8 cellular contexts compared by ENCODE assay signal in the genomic region with DNA sequence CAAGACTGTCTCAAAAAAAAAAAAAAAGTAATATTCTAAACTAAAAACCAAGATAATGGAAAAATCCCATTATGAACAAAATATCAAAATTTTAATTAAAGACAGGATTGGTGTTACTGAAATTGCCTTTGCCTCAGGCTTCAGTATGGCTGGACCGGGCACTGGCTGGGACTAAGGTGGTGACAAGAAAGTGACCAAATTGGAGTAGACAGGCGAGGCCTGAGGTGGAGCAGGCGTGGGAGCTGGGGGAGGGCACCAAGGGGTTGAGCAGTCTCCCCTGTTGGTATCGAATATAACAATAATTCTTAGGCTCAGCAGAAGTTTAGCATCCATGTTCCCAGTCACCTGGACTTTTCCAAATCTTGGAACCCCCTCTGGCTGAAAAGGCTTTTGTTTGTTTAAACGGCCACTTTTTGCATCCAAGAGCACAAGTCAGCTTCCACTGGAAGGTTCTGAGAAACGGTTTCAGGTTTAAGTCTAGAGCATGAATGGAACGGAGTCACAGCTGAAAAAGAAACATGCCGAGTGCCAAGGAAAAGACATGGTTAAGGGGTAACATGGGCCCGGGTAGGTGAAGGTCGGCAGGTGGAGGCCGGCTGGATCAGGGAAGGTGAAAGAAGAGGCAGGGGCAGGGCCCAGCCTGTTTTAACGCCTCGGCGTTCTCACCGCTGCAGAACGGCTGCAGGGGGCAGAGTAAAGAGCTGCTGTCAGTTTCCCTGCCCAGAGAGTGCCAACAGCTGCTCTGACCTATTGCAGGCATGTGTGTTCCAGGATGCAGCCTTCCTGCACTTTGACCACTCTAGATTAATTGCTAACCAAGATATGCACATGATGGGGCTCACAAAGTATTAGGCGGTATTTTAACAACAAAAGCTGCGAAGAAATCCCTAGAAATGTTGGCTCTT.
DNase-seq lines count a peak whose midpoint lies in the region; TF ChIP-seq lines count a peak whose summit lies in the region.

No MANE protein-coding gene starts in this region.

- no peaks in the 10 kb centered on the region for H3K9me2 ChIP-seq in MM.1S (replicated peaks; ENCODE audit: insufficient read depth, low read length)

- peak; percentile 22; the same call in 1 of the 2 replicates for TF ChIP-seq CTCF in GM12874 (IDR thresholded peaks at IDR 0.05; ENCODE audit: insufficient read depth, low read depth, low read length)
- TF ChIP-seq CTCF in HEK293 (tag by site-specific recombination; IDR thresholded peaks at IDR 0.05): no peak
- TF ChIP-seq CTCF in MM.1S (IDR thresholded peaks at IDR 0.05; ENCODE audit: low read length): peak; percentile 42

- peak overlapping the region; percentile 42 for H3K4me3 ChIP-seq in HEK293 (ENCODE audit: low read depth, low read length)
- H3K4me3 ChIP-seq in MM.1S (ENCODE audit: low read length): peak overlapping the region; percentile 60

- H3K36me3 ChIP-seq in HEK293 (ENCODE audit: control insufficient read depth in 2 of 2, insufficient read depth in 1 of 2, low read length in 2 of 2): no peaks in the 10 kb centered on the region
- no peaks in the 10 kb centered on the region for H3K36me3 ChIP-seq in MM.1S (replicated peaks; ENCODE audit: insufficient read depth, low read length)

- H3F3A ChIP-seq in MM.1S (ENCODE audit: insufficient read depth, low read length): 0 out of 2 replicates have a peak, but pooled peaks cover 6% of the 10 kb centered on the region

- POLR2A ChIA-PET in HEK293 (lab: Yijun Ruan, JAX): interaction anchor here (0.6 to 1.3 kb wide), 3 partner anchors 8 to 107 kb away, joined by 3 to 4 read pairs (median 3); no protein-coding TSS in a partner anchor

- H3K9me3 ChIP-seq in HEK293 (ENCODE audit: control insufficient read depth, insufficient read depth, low read depth, low read length) (no peaks in the 10 kb centered on the region), MM.1S (replicated peaks; ENCODE audit: insufficient read depth, low read length) (no peaks in the 10 kb centered on the region)

- H3K4me1 ChIP-seq in HEK293 (ENCODE audit: control insufficient read depth, insufficient read depth, low read length) (no peaks in the 10 kb centered on the region), MM.1S (ENCODE audit: low read length) (peaks cover 4% of the 10 kb centered on the region)

- no peaks in the 10 kb centered on the region for H4K20me1 ChIP-seq in MM.1S (ENCODE audit: insufficient read depth, low read length)

- H3K4me2 ChIP-seq in MM.1S (ENCODE audit: low read depth, low read length): peak overlapping the region; percentile 89

- H3K79me2 ChIP-seq in MM.1S (ENCODE audit: low read length): no peaks in the 10 kb centered on the region; the same call in 1 of the 2 replicates

- H3K27ac ChIP-seq in HEK293 (ENCODE audit: extremely low read depth, low read depth, low read length) (no peak overlapping the region), MM.1S (ENCODE audit: low read length) (peak overlapping the region; percentile 10; the same call in 1 of the 2 replicates), caudate nucleus (ENCODE audit: low read depth, low read length) (peak overlapping the region; percentile 48), layer of hippocampus (ENCODE audit: low read depth, low read length) (peak overlapping the region; percentile 71)

- DNase-seq in MM.1S: peak; percentile 75
- peak; percentile 58 for DNase-seq in UCSD-AML1 (lab: John Stamatoyannopoulos, UW; ENCODE audit: unreplicated experiment)
- DNase-seq in caudate nucleus (lab: John Stamatoyannopoulos, UW): peak in 21 of 61 donors; percentile 6 to 61 (median 44)
- peak; percentile 29 to 31 for DNase-seq in stimulated activated CD4-positive, alpha-beta T cell treated with anti-CD3 and anti-CD28 coated beads, Interleukin-2, amount 100 ng/mL, for 48 hours
- DNase-seq in KBM-7: no peak

- H2AFZ ChIP-seq in MM.1S (ENCODE audit: low read length): peak overlapping the region; percentile 72

- H3K27me3 ChIP-seq in MM.1S (replicated peaks; ENCODE audit: insufficient read depth, low read length): no peaks in the 10 kb centered on the region
- no peaks in the 10 kb centered on the region for H3K27me3 ChIP-seq in layer of hippocampus (ENCODE audit: control insufficient read depth, insufficient read depth, low read length)

- in situ Hi-C loops in KBM-7 (cut with MboI; ENCODE audit: low pct_unique_long_range_greater_than_20kb, low sequenced_read_pairs): no loop called here

- CTCF ChIA-PET in HEK293 (lab: Yijun Ruan, JAX): interaction anchor here (0.7 to 1.4 kb wide), 2 partner anchors 12 to 27 kb away, joined by 3 read pairs; no protein-coding TSS in a partner anchor

- H3K9ac ChIP-seq in MM.1S (ENCODE audit: low read length): peak overlapping the region; percentile 26; the same call in 1 of the 2 replicates

TF ChIP-seq in HEK293, 187 proteins besides CTCF, POLR2A, EP300 and RAD21 (continues in another document):
- TF ChIP-seq, protein P1, sequence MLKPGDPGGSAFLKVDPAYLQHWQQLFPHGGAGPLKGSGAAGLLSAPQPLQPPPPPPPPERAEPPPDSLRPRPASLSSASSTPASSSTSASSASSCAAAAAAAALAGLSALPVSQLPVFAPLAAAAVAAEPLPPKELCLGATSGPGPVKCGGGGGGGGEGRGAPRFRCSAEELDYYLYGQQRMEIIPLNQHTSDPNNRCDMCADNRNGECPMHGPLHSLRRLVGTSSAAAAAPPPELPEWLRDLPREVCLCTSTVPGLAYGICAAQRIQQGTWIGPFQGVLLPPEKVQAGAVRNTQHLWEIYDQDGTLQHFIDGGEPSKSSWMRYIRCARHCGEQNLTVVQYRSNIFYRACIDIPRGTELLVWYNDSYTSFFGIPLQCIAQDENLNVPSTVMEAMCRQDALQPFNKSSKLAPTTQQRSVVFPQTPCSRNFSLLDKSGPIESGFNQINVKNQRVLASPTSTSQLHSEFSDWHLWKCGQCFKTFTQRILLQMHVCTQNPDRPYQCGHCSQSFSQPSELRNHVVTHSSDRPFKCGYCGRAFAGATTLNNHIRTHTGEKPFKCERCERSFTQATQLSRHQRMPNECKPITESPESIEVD (tag by site-specific recombination; IDR thresholded peaks at IDR 0.05): no peak
- TF ChIP-seq, protein P2, sequence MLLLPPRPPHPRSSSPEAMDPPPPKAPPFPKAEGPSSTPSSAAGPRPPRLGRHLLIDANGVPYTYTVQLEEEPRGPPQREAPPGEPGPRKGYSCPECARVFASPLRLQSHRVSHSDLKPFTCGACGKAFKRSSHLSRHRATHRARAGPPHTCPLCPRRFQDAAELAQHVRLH (tag by site-specific recombination; IDR thresholded peaks at IDR 0.05): no peak
- no peak for TF ChIP-seq ZBTB8A (tag by site-specific recombination; IDR thresholded peaks at IDR 0.05)
- peak; percentile 44; the same call in 1 of the 2 replicates for TF ChIP-seq ZBTB20 (tag by site-specific recombination; IDR thresholded peaks at IDR 0.05)
- TF ChIP-seq ZNF561 (tag by site-specific recombination; IDR thresholded peaks at IDR 0.05; ENCODE audit: borderline replicate concordance): no peak
- no peak for TF ChIP-seq ZNF23 (tag by site-specific recombination; IDR thresholded peaks at IDR 0.05; ENCODE audit: borderline replicate concordance)
- TF ChIP-seq ZBTB1 (tag by site-specific recombination; IDR thresholded peaks at IDR 0.05): no peak
- TF ChIP-seq FEZF1 (tag by site-specific recombination; IDR thresholded peaks at IDR 0.05): peak; percentile 54
- TF ChIP-seq, protein P3, sequence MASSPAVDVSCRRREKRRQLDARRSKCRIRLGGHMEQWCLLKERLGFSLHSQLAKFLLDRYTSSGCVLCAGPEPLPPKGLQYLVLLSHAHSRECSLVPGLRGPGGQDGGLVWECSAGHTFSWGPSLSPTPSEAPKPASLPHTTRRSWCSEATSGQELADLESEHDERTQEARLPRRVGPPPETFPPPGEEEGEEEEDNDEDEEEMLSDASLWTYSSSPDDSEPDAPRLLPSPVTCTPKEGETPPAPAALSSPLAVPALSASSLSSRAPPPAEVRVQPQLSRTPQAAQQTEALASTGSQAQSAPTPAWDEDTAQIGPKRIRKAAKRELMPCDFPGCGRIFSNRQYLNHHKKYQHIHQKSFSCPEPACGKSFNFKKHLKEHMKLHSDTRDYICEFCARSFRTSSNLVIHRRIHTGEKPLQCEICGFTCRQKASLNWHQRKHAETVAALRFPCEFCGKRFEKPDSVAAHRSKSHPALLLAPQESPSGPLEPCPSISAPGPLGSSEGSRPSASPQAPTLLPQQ (tag by site-specific recombination; IDR thresholded peaks at IDR 0.05): peak; percentile 66
- TF ChIP-seq ZBTB17 (tag by site-specific recombination; IDR thresholded peaks at IDR 0.05): peak; percentile 48
- TF ChIP-seq, protein P4, sequence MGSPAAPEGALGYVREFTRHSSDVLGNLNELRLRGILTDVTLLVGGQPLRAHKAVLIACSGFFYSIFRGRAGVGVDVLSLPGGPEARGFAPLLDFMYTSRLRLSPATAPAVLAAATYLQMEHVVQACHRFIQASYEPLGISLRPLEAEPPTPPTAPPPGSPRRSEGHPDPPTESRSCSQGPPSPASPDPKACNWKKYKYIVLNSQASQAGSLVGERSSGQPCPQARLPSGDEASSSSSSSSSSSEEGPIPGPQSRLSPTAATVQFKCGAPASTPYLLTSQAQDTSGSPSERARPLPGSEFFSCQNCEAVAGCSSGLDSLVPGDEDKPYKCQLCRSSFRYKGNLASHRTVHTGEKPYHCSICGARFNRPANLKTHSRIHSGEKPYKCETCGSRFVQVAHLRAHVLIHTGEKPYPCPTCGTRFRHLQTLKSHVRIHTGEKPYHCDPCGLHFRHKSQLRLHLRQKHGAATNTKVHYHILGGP (tag by site-specific recombination; IDR thresholded peaks at IDR 0.05): peak; percentile 69
- TF ChIP-seq ZNF214 (tag by site-specific recombination; IDR thresholded peaks at IDR 0.05; ENCODE audit: borderline replicate concordance): no peak
- TF ChIP-seq ZNF341 (tag by site-specific recombination; IDR thresholded peaks at IDR 0.05; ENCODE audit: low read depth): peak; percentile 79; the same call in 1 of the 2 replicates
- TF ChIP-seq PRDM1 (tag by site-specific recombination; IDR thresholded peaks at IDR 0.05): 0 out of 2 replicates have a peak, but pooled peaks have one; percentile 28
- TF ChIP-seq ZNF530 (tag by site-specific recombination; IDR thresholded peaks at IDR 0.05; ENCODE audit: low read depth): no peak
- no peak for TF ChIP-seq TRIM28 (IDR thresholded peaks at IDR 0.05; ENCODE audit: borderline replicate concordance, low read length)
- no peak for TF ChIP-seq HOXC10 (CRISPR knock-in tag; IDR thresholded peaks at IDR 0.05)
